8 cellular contexts compared by ENCODE assay signal in genomic region chr9:26723486-26723885, GRCh38.
A peak's percentile ranks its signal among the peaks of the same experiment; 100 is the strongest.
DNase-seq lines count a peak whose midpoint lies in the region; ATAC-seq and TF ChIP-seq lines count a peak whose summit lies in the region.

No MANE protein-coding gene starts in this region.

- no peaks in the 10 kb centered on the region for H3K9me3 ChIP-seq in RWPE2 (ENCODE audit: severe bottlenecking)

- ATAC-seq in HG03103 (IDR thresholded peaks at IDR 0.05; ENCODE audit: low read depth, unreplicated experiment) (peak; percentile 59), RWPE2 (ENCODE audit: low read depth) (peak; percentile 41; the same call in 1 of the 3 replicates)

- H3K36me3 ChIP-seq in RWPE2 (ENCODE audit: low read depth), result no peaks in the 10 kb centered on the region

- DNase-seq in A172 (ENCODE audit: low spot score) (peak; percentile 5), RWPE2 (ENCODE audit: low spot score) (peak; percentile 34), fibroblast of the aortic adventitia (ENCODE audit: low read depth) (peak; percentile 17), NCI-H524 treated with DMSO at 0.1 percent for 48 hours (lab: John Stamatoyannopoulos, UW) (no peak), KG1 (lab: John Stamatoyannopoulos, UW) (no peak)
- peak; percentile 12 to 22 for DNase-seq in stimulated activated CD4-positive, alpha-beta T cell treated with anti-CD3 and anti-CD28 coated beads, Interleukin-4, amount 100 ng/mL, for 48 hours (ENCODE audit: low read depth in 2 of 2)

- H3K4me1 ChIP-seq in RWPE2 (ENCODE audit: insufficient read depth, poor library complexity, severe bottlenecking), result no peaks in the 10 kb centered on the region

- TF ChIP-seq CTCF in GM12875 (IDR thresholded peaks at IDR 0.05; ENCODE audit: borderline replicate concordance, insufficient read depth, low read depth, low read length) (peak; percentile 69), RWPE2 (IDR thresholded peaks at IDR 0.05; ENCODE audit: poor library complexity, severe bottlenecking) (peak; percentile 15), fibroblast of the aortic adventitia (IDR thresholded peaks at IDR 0.05; ENCODE audit: insufficient read depth, low read length) (peak; percentile 45)

- H3K27ac ChIP-seq in RWPE2 (ENCODE audit: poor library complexity, severe bottlenecking), result no peak overlapping the region

- H3K27me3 ChIP-seq in RWPE2 (ENCODE audit: insufficient read depth, poor library complexity, severe bottlenecking), result peaks cover 32% of the 10 kb centered on the region

- H3K4me3 ChIP-seq in GM12875 (ENCODE audit: low read depth, low read length), result no peak overlapping the region
- H3K4me3 ChIP-seq in RWPE2 (ENCODE audit: severe bottlenecking), result no peak overlapping the region
- no peak overlapping the region for H3K4me3 ChIP-seq in fibroblast of the aortic adventitia (ENCODE audit: low read depth, low read length)

Comparison
In these comparisons a context has a peak if more than half of its experiments do, and no peak if none do; other contexts are left out.
1. DNase-seq: peak in A172 (single experiment), RWPE2 (single experiment), fibroblast of the aortic adventitia (single experiment) and stimulated activated CD4-positive, alpha-beta T cell treated with anti-CD3 and anti-CD28 coated beads, Interleukin-4, amount 100 ng/mL, for 48 hours (2 of 2); none in NCI-H524 treated with DMSO at 0.1 percent for 48 hours (single experiment) and KG1 (single experiment).
2. CTCF ChIP-seq: peak in every context shown above with its lines; median percentile 69 in GM12875; 45 in fibroblast of the aortic adventitia; 15 in RWPE2.